Comparison of ENCODE assay signal across 13 cellular contexts in genomic region chr12:114265036-114265435, GRCh38.
"Had no signal": no experiment of that assay in that cellular context is flagged by ENCODE, and none has a peak within 500 bp of the region (broad histone marks: within the 10 kb centered on the region; RNA-seq: fewer than 3 reads in every experiment).

No MANE protein-coding gene starts in this region.

- H3K27ac ChIP-seq: colonic mucosa, gastrocnemius medialis, psoas muscle had no signal

- H3K4me3 ChIP-seq: colonic mucosa, gastrocnemius medialis, psoas muscle had no signal

- H3K4me1 ChIP-seq: colonic mucosa, gastrocnemius medialis, psoas muscle had no signal

- H3K9me3 ChIP-seq: colonic mucosa, gastrocnemius medialis, psoas muscle had no signal

- H3K27me3 ChIP-seq: colonic mucosa had no signal

- DNase-seq: colonic mucosa; dermis blood vessel endothelial cell; gastrocnemius medialis; immature natural killer cell; mammary epithelial cell; naive thymus-derived CD4-positive, alpha-beta T cell; nephron progenitor cell; psoas muscle; small intestine; stimulated activated CD4-positive, alpha-beta T cell treated with anti-CD3 and anti-CD28 coated beads, Interleukin-12 subunit alpha, Interleukin-12 subunit beta, amount 100 ng/mL, for 4 hours; stimulated activated naive CD4-positive, alpha-beta T cell; trophoblast cell had no signal

- ATAC-seq: esophagus mucosa; gastrocnemius medialis; naive thymus-derived CD4-positive, alpha-beta T cell; psoas muscle had no signal

- H3K36me3 ChIP-seq: colonic mucosa, gastrocnemius medialis had no signal
